ENCODE assay signal across 7 cellular contexts in the genomic region with DNA sequence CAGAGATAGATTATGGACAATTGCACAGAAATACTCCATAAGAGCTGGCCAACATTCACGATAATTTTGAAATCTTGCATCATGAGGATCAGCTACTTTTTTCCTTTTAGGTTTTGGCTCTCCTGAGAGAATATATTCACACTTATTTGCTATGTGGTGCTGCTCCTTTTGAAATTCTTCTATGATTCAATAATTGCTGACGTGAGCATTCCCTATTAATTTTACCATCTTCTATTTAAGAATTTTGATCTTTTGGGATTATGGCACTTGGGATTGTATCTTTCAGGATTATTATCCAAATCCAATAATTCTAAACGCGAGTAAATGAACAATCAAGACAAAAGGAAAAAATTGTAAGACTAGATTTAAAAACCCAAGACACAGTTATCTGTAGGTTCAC.
"Had no signal": no experiment of that assay in that cellular context is flagged by ENCODE, and none has a peak within 500 bp of the region (broad histone marks: within the 10 kb centered on the region; RNA-seq: fewer than 3 reads in every experiment).

No MANE protein-coding gene starts in this region.

- H3K27me3 Mint-ChIP-seq: IgD-negative memory B cell had no signal

- FAIRE-seq: HTR-8/SVneo, K562 had no signal

- H3K27ac ChIP-seq: HL-60, KMS-11 had no signal

- H3K4me2 ChIP-seq: KMS-11 had no signal

- H3K4me3 Mint-ChIP-seq: IgD-negative memory B cell had no signal

- H3K9ac ChIP-seq: KMS-11 had no signal

- DNase-seq: KBM-7, KG1 had no signal

- H3K4me3 ChIP-seq: K562 had no signal

- H3K4me1 Mint-ChIP-seq: IgD-negative memory B cell had no signal

- H3K27ac Mint-ChIP-seq: IgD-negative memory B cell had no signal

- ATAC-seq: K562 had no signal
